7 cellular contexts compared by ENCODE assay signal in the genomic region with DNA sequence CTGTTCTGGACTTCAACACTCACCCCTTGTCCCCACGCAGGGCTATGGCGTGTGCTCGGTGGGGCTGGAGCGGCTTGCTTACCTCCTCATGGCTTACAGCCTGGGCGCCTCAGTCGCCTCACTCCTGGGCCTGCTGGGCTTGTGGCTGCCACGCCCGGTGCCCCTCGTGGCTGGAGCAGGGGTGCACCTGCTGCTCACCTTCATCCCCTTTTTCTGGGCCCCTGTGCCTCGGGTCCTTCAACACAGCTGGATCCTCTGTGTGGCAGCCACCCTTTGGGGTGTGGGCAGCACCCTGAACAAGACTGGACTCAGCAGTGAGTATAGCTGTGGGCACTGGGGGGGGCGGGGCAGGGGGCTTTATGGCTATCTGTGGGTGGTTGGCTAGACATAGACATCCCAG. TPM values are rescaled to one million over a fixed set of nuclear protein-coding genes. Genes with fewer than 3 reads are reported as not detected.
"Had no signal": no experiment of that assay in that cellular context is flagged by ENCODE, and none has a peak within 500 bp of the region (broad histone marks: within the 10 kb centered on the region; RNA-seq: fewer than 3 reads in every experiment).

No MANE protein-coding gene starts in this region.

RNA-seq across cellular contexts. Expression of gene KRTAP5-11, which starts 20.5 kb away (rescaled TPM):
- total RNA-seq: M059J, OCI-LY7, PC-9, Right ventricle myocardium inferior, RPMI7951, SJCRH30, SK-MEL-5 had no signal

RNA-seq across cellular contexts. Expression of gene KRTAP5-10, which starts 37.9 kb away (rescaled TPM):
- total RNA-seq: M059J, OCI-LY7, PC-9, Right ventricle myocardium inferior, RPMI7951, SJCRH30 had no signal

RNA-seq across cellular contexts. Expression of gene KRTAP5-9, which starts 55.0 kb away (rescaled TPM):
- total RNA-seq: M059J, OCI-LY7, PC-9, Right ventricle myocardium inferior, RPMI7951, SJCRH30, SK-MEL-5 had no signal
